In genomic region chr16:51326131-51326856, GRCh38 we compare ENCODE assay signal across 12 cellular contexts.
DNase-seq lines count a peak whose midpoint lies in the region; ATAC-seq and TF ChIP-seq lines count a peak whose summit lies in the region.
"Had no signal": no experiment of that assay in that cellular context is flagged by ENCODE, and none has a peak within 500 bp of the region (broad histone marks: within the 10 kb centered on the region; RNA-seq: fewer than 3 reads in every experiment).

No MANE protein-coding gene starts in this region.

- DNase-seq in EL (peak; percentile 60), RWPE2 (ENCODE audit: low spot score) (no peak), fibroblast of the conjunctiva (ENCODE audit: low read depth) (peak; percentile 48), smooth muscle cell (lab: John Stamatoyannopoulos, UW; ENCODE audit: unreplicated experiment) (no peak), ecto neural progenitor cell (ENCODE audit: low spot score) (no peak), cerebellar nuclear complex (lab: John Stamatoyannopoulos, UW) (no peak), NCI-H1105 treated with DMSO at 0.1 percent for 48 hours (lab: John Stamatoyannopoulos, UW) (no peak), prostate gland (ENCODE audit: low spot score) (no peak)
- DNase-seq: NCI-H524, stomach, SW 1271 had no signal

- no peak for TF ChIP-seq CTCF in RWPE2 (IDR thresholded peaks at IDR 0.05; ENCODE audit: poor library complexity, severe bottlenecking)
- TF ChIP-seq CTCF in smooth muscle cell (IDR thresholded peaks at IDR 0.05; ENCODE audit: borderline replicate concordance, insufficient read depth, poor library complexity, severe bottlenecking), result no peak
- TF ChIP-seq CTCF in prostate gland (IDR thresholded peaks at IDR 0.05), result no peak

- H3K27ac ChIP-seq in RWPE2 (ENCODE audit: poor library complexity, severe bottlenecking), result no peak overlapping the region
- peak overlapping the region; percentile 65 for H3K27ac ChIP-seq in smooth muscle cell (ENCODE audit: low read depth)
- no peak overlapping the region for H3K27ac ChIP-seq in prostate gland
- H3K27ac ChIP-seq: stomach had no signal

- no peaks in the 10 kb centered on the region for H4K20me1 ChIP-seq in smooth muscle cell (ENCODE audit: low read depth)

- H3K4me2 ChIP-seq in smooth muscle cell, result peak overlapping the region; percentile 3

- H3F3A ChIP-seq in smooth muscle cell (ENCODE audit: low read depth), result peaks cover 11% of the 10 kb centered on the region

- no peaks in the 10 kb centered on the region for H3K79me2 ChIP-seq in smooth muscle cell (ENCODE audit: low read depth)

- intact Hi-C loops in prostate gland (cut with DNase I), result no loop called here

- H3K27me3 ChIP-seq in RWPE2 (ENCODE audit: insufficient read depth, poor library complexity, severe bottlenecking), result no peaks in the 10 kb centered on the region
- H3K27me3 ChIP-seq in smooth muscle cell (ENCODE audit: low read depth), result no peaks in the 10 kb centered on the region
- H3K27me3 ChIP-seq in prostate gland (replicated peaks; ENCODE audit: insufficient read depth), result no peaks in the 10 kb centered on the region
- H3K27me3 ChIP-seq: stomach had no signal

- WGBS in smooth muscle cell (ENCODE audit: low lambda C conversion rate), result 24% methylated on average over 7 of the region's 7 CpGs
- 45% methylated on average over 7 of the region's 7 CpGs for WGBS in prostate gland

- H3K4me3 ChIP-seq in RWPE2 (ENCODE audit: severe bottlenecking) (no peak overlapping the region), smooth muscle cell (no peak overlapping the region), prostate gland (no peak overlapping the region)
- H3K4me3 ChIP-seq: stomach had no signal

- H3K9ac ChIP-seq in smooth muscle cell (ENCODE audit: low read depth), result no peak overlapping the region

- no peaks in the 10 kb centered on the region for H3K36me3 ChIP-seq in RWPE2 (ENCODE audit: low read depth)
- H3K36me3 ChIP-seq in smooth muscle cell (ENCODE audit: low read depth), result no peaks in the 10 kb centered on the region
- H3K36me3 ChIP-seq in prostate gland, result no peaks in the 10 kb centered on the region
- H3K36me3 ChIP-seq: stomach had no signal

- no peak for TF ChIP-seq POLR2A in prostate gland (IDR thresholded peaks at IDR 0.05)

- ATAC-seq in RWPE2 (ENCODE audit: low read depth), result peak; percentile 87
- ATAC-seq: activated naive CD4-positive, alpha-beta T cell treated with anti-CD3 and anti-CD28 coated beads, Interleukin-2, amount 50 U/mL, for 72 hours had no signal

- peaks cover 10% of the 10 kb centered on the region for H3K4me1 ChIP-seq in RWPE2 (ENCODE audit: insufficient read depth, poor library complexity, severe bottlenecking)
- no peaks in the 10 kb centered on the region for H3K4me1 ChIP-seq in smooth muscle cell (ENCODE audit: low read depth)
- peaks cover 2% of the 10 kb centered on the region for H3K4me1 ChIP-seq in prostate gland (replicated peaks)
- H3K4me1 ChIP-seq: stomach had no signal

- H3K9me3 ChIP-seq in RWPE2 (ENCODE audit: severe bottlenecking), result no peaks in the 10 kb centered on the region
- no peaks in the 10 kb centered on the region for H3K9me3 ChIP-seq in smooth muscle cell (replicated peaks; ENCODE audit: low read depth)
- H3K9me3 ChIP-seq in prostate gland, result no peaks in the 10 kb centered on the region
- H3K9me3 ChIP-seq: stomach had no signal

- H2AFZ ChIP-seq in smooth muscle cell (ENCODE audit: low read depth), result no peak overlapping the region

Comparison
In these comparisons a context has a peak if more than half of its experiments do, and no peak if none do; other contexts are left out.
1. DNase-seq: peak in EL (single experiment) and fibroblast of the conjunctiva (single experiment); none in RWPE2 (single experiment), smooth muscle cell (single experiment), ecto neural progenitor cell (single experiment), cerebellar nuclear complex (0 of 2), NCI-H1105 treated with DMSO at 0.1 percent for 48 hours (single experiment) and prostate gland (single experiment).